In the genomic region with DNA sequence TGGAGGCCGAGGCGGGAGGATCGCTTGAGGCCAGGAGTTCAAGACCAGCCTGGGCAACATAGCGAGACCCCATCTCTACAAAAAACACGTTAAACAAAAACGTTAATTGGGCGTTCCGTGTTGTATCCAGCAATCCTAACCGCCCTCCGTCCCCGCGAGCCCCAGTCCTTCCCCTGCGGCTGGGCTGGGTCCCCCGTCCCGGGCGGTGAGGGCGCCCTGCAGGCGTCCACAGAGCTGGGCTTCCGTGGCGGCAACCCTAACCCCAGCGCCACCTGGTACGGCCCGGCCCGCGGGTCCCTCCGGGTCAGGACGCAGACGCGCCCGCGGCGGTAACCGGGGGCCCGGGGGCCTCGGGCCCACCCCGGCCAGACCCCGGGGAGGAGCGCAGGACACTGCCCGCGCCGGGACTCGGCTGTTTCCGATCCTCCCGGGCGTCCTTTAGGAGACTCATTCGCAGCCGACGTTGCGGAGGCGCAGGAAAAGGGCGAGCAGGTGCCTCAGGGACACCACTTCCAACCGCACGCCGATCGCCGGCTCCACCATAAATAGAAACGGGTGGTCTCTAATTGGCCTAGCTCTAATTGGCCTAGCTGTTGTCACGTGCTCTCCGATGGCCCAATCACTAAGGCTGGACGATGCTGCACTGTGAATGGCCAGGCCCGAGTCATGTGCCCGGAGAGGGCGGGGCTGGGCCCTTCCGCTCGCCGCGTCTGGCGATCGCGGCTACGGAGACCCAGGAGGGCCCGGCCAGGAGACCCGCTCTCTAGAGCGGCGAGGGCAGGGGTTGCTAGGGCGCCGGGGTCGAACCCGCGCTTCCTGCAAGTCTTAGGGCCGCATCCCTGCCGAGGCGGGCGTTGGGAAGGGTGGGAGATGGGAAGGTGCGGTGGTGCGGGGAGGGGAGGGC, we compare ENCODE assay signal across 8 cellular contexts. TPM values are rescaled to one million over a fixed set of nuclear protein-coding genes. Genes with fewer than 3 reads are reported as not detected.
DNase-seq lines count a peak whose midpoint lies in the region; ATAC-seq and TF ChIP-seq lines count a peak whose summit lies in the region.

No MANE protein-coding gene starts in this region.

- no peaks in the 10 kb centered on the region for H3K9me3 Mint-ChIP-seq in T-helper 1 cell treated with Interleukin-12 subunit alpha and Interleukin-12 subunit beta and Interleukin-4 antibody, amounts not matched to agents 30 μg/mL and 1 μg/mL, for 36 hours

- ATAC-seq in GM18498 (IDR thresholded peaks at IDR 0.05; ENCODE audit: unreplicated experiment) (peak; percentile 95), HG02885 (IDR thresholded peaks at IDR 0.05; ENCODE audit: poor library complexity, unreplicated experiment) (peak; percentile 98)

- peak overlapping the region; percentile 88 for H3K4me3 Mint-ChIP-seq in T-helper 1 cell treated with Interleukin-12 subunit alpha and Interleukin-12 subunit beta and Interleukin-4 antibody, amounts not matched to agents 30 μg/mL and 1 μg/mL, for 36 hours

- no peaks in the 10 kb centered on the region for H3K27me3 Mint-ChIP-seq in T-helper 1 cell treated with Interleukin-12 subunit alpha and Interleukin-12 subunit beta and Interleukin-4 antibody, amounts not matched to agents 30 μg/mL and 1 μg/mL, for 36 hours (ENCODE audit: low read depth)

- no peaks in the 10 kb centered on the region for H3K9me3 ChIP-seq in right atrium auricular region
- no peaks in the 10 kb centered on the region for H3K9me3 ChIP-seq in prostate gland

- H3K36me3 ChIP-seq in right atrium auricular region (no peaks in the 10 kb centered on the region), prostate gland (no peaks in the 10 kb centered on the region), urinary bladder (ENCODE audit: insufficient read depth) (no peaks in the 10 kb centered on the region)

- intact Hi-C loops in prostate gland (cut with DNase I): loop anchor here (10.0 kb wide), 1 partner anchor 58 kb away; no protein-coding TSS in a partner anchor

- H3K27ac ChIP-seq in angular gyrus (ENCODE audit: low read depth, low read length): peak overlapping the region; percentile 98
- peak overlapping the region; percentile 98 to 99 for H3K27ac ChIP-seq in right atrium auricular region
- peak overlapping the region; percentile 99 for H3K27ac ChIP-seq in prostate gland
- H3K27ac ChIP-seq in urinary bladder (ENCODE audit: low read depth): peak overlapping the region; percentile 100

- no peaks in the 10 kb centered on the region for H3K27me3 ChIP-seq in right atrium auricular region
- no peaks in the 10 kb centered on the region for H3K27me3 ChIP-seq in prostate gland (replicated peaks; ENCODE audit: insufficient read depth)

- H3K4me3 ChIP-seq in right atrium auricular region: peak overlapping the region; percentile 63 to 89
- H3K4me3 ChIP-seq in prostate gland: peak overlapping the region; percentile 81 to 82
- peak overlapping the region; percentile 68 for H3K4me3 ChIP-seq in urinary bladder (ENCODE audit: low read depth, low read length)

- H3K4me1 ChIP-seq in right atrium auricular region: peaks cover 0 to 25% of the 10 kb centered on the region in 2 donors
- H3K4me1 ChIP-seq in prostate gland (replicated peaks): peaks cover 18% of the 10 kb centered on the region
- no peaks in the 10 kb centered on the region for H3K4me1 ChIP-seq in urinary bladder (ENCODE audit: insufficient read depth)

- peak; percentile 99 for DNase-seq in NCI-H1694 (lab: John Stamatoyannopoulos, UW)
- DNase-seq in right atrium auricular region (ENCODE audit: low spot score): peak; percentile 99
- DNase-seq in prostate gland (ENCODE audit: low spot score): peak; percentile 96

- peak; percentile 99 for TF ChIP-seq POLR2A in prostate gland (IDR thresholded peaks at IDR 0.05)

- H3K36me3 Mint-ChIP-seq in T-helper 1 cell treated with Interleukin-12 subunit alpha and Interleukin-12 subunit beta and Interleukin-4 antibody, amounts not matched to agents 30 μg/mL and 1 μg/mL, for 36 hours (ENCODE audit: low read depth): peaks cover 5% of the 10 kb centered on the region

- H3K4me1 Mint-ChIP-seq in T-helper 1 cell treated with Interleukin-12 subunit alpha and Interleukin-12 subunit beta and Interleukin-4 antibody, amounts not matched to agents 30 μg/mL and 1 μg/mL, for 36 hours (ENCODE audit: low read depth): peaks cover 34% of the 10 kb centered on the region

- TF ChIP-seq CTCF in right atrium auricular region (IDR thresholded peaks at IDR 0.05) (no peak), prostate gland (IDR thresholded peaks at IDR 0.05) (no peak)

- 6% methylated on average over 53 of the region's 86 CpGs for WGBS in prostate gland
- 4% methylated on average over 86 of the region's 86 CpGs for WGBS in urinary bladder

- H3K27ac Mint-ChIP-seq in T-helper 1 cell treated with Interleukin-12 subunit alpha and Interleukin-12 subunit beta and Interleukin-4 antibody, amounts not matched to agents 30 μg/mL and 1 μg/mL, for 36 hours: peak overlapping the region; percentile 84

RNA-seq across cellular contexts. Expression of gene CSNK1D, which starts 19.0 kb away (rescaled TPM):
- 10 to 100 TPM; 31.3 to 32.9 TPM for total RNA-seq in right atrium auricular region
- 100 to 1,000 TPM in 1 of 2 donors, 10 to 100 TPM in 1; 80.3 to 155 TPM for total RNA-seq in prostate gland
- 41.7 TPM for total RNA-seq in urinary bladder
- 122 TPM for polyA plus RNA-seq in urinary bladder

RNA-seq across cellular contexts. Expression of gene CD7, which starts 24.9 kb away (rescaled TPM):
- total RNA-seq in right atrium auricular region: 1 to 10 TPM in 1 of 2 donors, not detected in 1; 1.7 TPM
- total RNA-seq in prostate gland: 1 to 10 TPM in 1 of 2 donors, not detected in 1; 2.8 TPM
- 0.69 TPM for total RNA-seq in urinary bladder
- 3.7 TPM for polyA plus RNA-seq in urinary bladder

RNA-seq across cellular contexts. Expression of gene SECTM1, which starts 41.1 kb away (rescaled TPM):
- total RNA-seq in right atrium auricular region (1 to 10 TPM; 3.1 to 7.7 TPM), prostate gland (10 to 100 TPM in 1 of 2 donors, 1 to 10 TPM in 1; 9.0 to 12.5 TPM), urinary bladder (15.9 TPM)
- polyA plus RNA-seq in urinary bladder: 19.2 TPM

Comparison
In these comparisons a context has a peak if more than half of its experiments do, and no peak if none do; other contexts are left out.
1. Peak in every context shown above with its lines: DNase-seq, ATAC-seq, H3K4me3 ChIP-seq and H3K27ac ChIP-seq.